ENCODE assay signal across 16 cellular contexts in the genomic region with DNA sequence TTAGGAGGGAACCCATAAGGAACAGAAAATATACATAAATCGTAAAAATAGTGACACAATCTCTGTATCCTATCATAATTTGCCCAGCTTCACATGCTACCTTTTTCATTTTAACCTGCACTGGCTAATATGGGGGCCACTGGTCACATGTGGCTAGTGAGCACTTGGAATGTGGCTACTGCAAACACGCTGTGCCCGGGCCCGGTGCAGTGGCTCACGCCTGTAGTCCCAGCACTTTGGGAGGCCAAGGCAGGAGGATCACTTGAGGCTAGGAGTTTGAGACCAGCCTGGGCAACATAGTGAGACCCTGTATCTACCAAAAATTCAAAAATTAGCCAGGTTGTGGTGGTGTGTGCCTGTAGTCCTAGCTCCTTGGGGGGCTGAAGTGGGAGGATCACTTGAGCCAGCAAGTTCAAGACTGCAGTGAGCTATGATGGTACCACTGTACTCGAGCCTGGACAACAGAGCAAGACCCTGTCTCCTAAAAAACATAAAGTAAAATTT. TPM values are rescaled to one million over a fixed set of nuclear protein-coding genes. Genes with fewer than 3 reads are reported as not detected.
A peak's percentile ranks its signal among the peaks of the same experiment; 100 is the strongest.
DNase-seq lines count a peak whose midpoint lies in the region; ATAC-seq and TF ChIP-seq lines count a peak whose summit lies in the region.
"Had no signal": no experiment of that assay in that cellular context is flagged by ENCODE, and none has a peak within 500 bp of the region (broad histone marks: within the 10 kb centered on the region; RNA-seq: fewer than 3 reads in every experiment).

No MANE protein-coding gene starts in this region.

- H3K4ac ChIP-seq in mesendoderm (ENCODE audit: low read depth, low read length) = no peak overlapping the region

- no peak overlapping the region for H4K8ac ChIP-seq in mesendoderm (ENCODE audit: low read depth, low read length)

- no peak overlapping the region for H2BK5ac ChIP-seq in mesendoderm (ENCODE audit: low read length)

- H3K79me1 ChIP-seq in mesendoderm (ENCODE audit: low read length) = no peaks in the 10 kb centered on the region

- H3F3A ChIP-seq in neural progenitor cell (ENCODE audit: low read depth) = peaks cover 9% of the 10 kb centered on the region

- TF ChIP-seq CTCF in ascending aorta (IDR thresholded peaks at IDR 0.05) (no peak), natural killer cell (IDR thresholded peaks at IDR 0.05) (no peak), neural progenitor cell (IDR thresholded peaks at IDR 0.05) (no peak)

- H3K4me2 ChIP-seq in mesendoderm (ENCODE audit: low read length) (no peak overlapping the region), neural progenitor cell (no peak overlapping the region)

- H3K4me1 ChIP-seq in ascending aorta (peaks cover 0 to 18% of the 10 kb centered on the region in 2 donors), mesendoderm (ENCODE audit: control insufficient read depth, low read depth, low read length) (no peaks in the 10 kb centered on the region), neural progenitor cell (peaks cover 8% of the 10 kb centered on the region)
- H3K4me1 ChIP-seq: colonic mucosa had no signal

- H3K4me3 Mint-ChIP-seq in stimulated activated naive CD8-positive, alpha-beta T cell treated with anti-CD3 and anti-CD28 coated beads, Interleukin-15, Interleukin-2, amounts not matched to agents 100 ng/mL and 50 ng/mL, for 24 hours = no peak overlapping the region
- no peak overlapping the region for H3K4me3 Mint-ChIP-seq in natural killer cell
- no peak overlapping the region for H3K4me3 Mint-ChIP-seq in neural progenitor cell

- H3K9ac ChIP-seq in mesendoderm (ENCODE audit: low read length) (no peak overlapping the region), neural progenitor cell (no peak overlapping the region)

- no peak for DNase-seq in stimulated activated naive CD8-positive, alpha-beta T cell treated with anti-CD3 and anti-CD28 coated beads, Interleukin-15, Interleukin-2, amounts not matched to agents 100 U/mL and 50 U/mL, for 24 hours
- no peak for DNase-seq in ascending aorta (ENCODE audit: low spot score in 2 of 2)
- DNase-seq in natural killer cell = no peak
- no peak for DNase-seq in mesendoderm
- no peak for DNase-seq in LoVo (ENCODE audit: low spot score)
- DNase-seq in NCI-H526 treated with DMSO at 0.1 percent for 48 hours (lab: John Stamatoyannopoulos, UW) = no peak
- no peak for DNase-seq in neural progenitor cell (ENCODE audit: low spot score)
- DNase-seq: colonic mucosa, DMS53, HCEC 1CT, MG63, NCI-H2081, occipital lobe, Right ventricle myocardium superior had no signal

- no peak overlapping the region for H3K18ac ChIP-seq in mesendoderm (ENCODE audit: low read length)

- H3K4me1 Mint-ChIP-seq in stimulated activated naive CD8-positive, alpha-beta T cell treated with anti-CD3 and anti-CD28 coated beads, Interleukin-15, Interleukin-2, amounts not matched to agents 100 ng/mL and 50 ng/mL, for 24 hours (ENCODE audit: low read depth) = peaks cover 28% of the 10 kb centered on the region
- peaks cover 28 to 35% of the 10 kb centered on the region in 2 donors for H3K4me1 Mint-ChIP-seq in natural killer cell
- H3K4me1 Mint-ChIP-seq in neural progenitor cell = peaks cover 12% of the 10 kb centered on the region

- H3K79me2 ChIP-seq in mesendoderm (ENCODE audit: control insufficient read depth, insufficient read depth, low read length) = peaks cover 2% of the 10 kb centered on the region
- H3K79me2 ChIP-seq in neural progenitor cell (ENCODE audit: low read depth) = no peaks in the 10 kb centered on the region

- peaks cover 14% of the 10 kb centered on the region for H3K36me3 Mint-ChIP-seq in stimulated activated naive CD8-positive, alpha-beta T cell treated with anti-CD3 and anti-CD28 coated beads, Interleukin-15, Interleukin-2, amounts not matched to agents 100 ng/mL and 50 ng/mL, for 24 hours (ENCODE audit: low read depth)
- H3K36me3 Mint-ChIP-seq in natural killer cell (no peaks in the 10 kb centered on the region), neural progenitor cell (no peaks in the 10 kb centered on the region)

- no peak overlapping the region for H2BK15ac ChIP-seq in mesendoderm (replicated peaks; ENCODE audit: low read depth)

- H3K36me3 ChIP-seq in ascending aorta (no peaks in the 10 kb centered on the region), mesendoderm (ENCODE audit: control insufficient read depth, insufficient read depth, low read length) (no peaks in the 10 kb centered on the region), neural progenitor cell (no peaks in the 10 kb centered on the region)
- H3K36me3 ChIP-seq: colonic mucosa had no signal

- H2AK5ac ChIP-seq in mesendoderm (ENCODE audit: low read length) = no peak overlapping the region

- H2AFZ ChIP-seq in neural progenitor cell (replicated peaks) = no peak overlapping the region

- H3K9me3 ChIP-seq in ascending aorta (no peaks in the 10 kb centered on the region), neural progenitor cell (ENCODE audit: low read depth) (no peaks in the 10 kb centered on the region)
- H3K9me3 ChIP-seq: colonic mucosa, MG63 had no signal

- H3K27ac Mint-ChIP-seq in stimulated activated naive CD8-positive, alpha-beta T cell treated with anti-CD3 and anti-CD28 coated beads, Interleukin-15, Interleukin-2, amounts not matched to agents 100 ng/mL and 50 ng/mL, for 24 hours = peak overlapping the region; percentile 97
- H3K27ac Mint-ChIP-seq in natural killer cell (peak overlapping the region; percentile 98 to 100), neural progenitor cell (no peak overlapping the region)

- WGBS in mesendoderm (ENCODE audit: extremely low coverage, insufficient coverage, low lambda C conversion rate) = no CpG with 5 or more reads among the region's 6 CpGs

- intact Hi-C loops in ascending aorta (cut with DNase I) (loop anchor here (2.0 to 5.0 kb wide), 3 partner anchors 107 to 158 kb away; a partner anchor contains a TSS), natural killer cell (cut with micrococcal nuclease) (loop anchor here (2.0 to 5.0 kb wide), 3 partner anchors 42 to 1113 kb away; no protein-coding TSS in a partner anchor)

- H3K23ac ChIP-seq in mesendoderm (ENCODE audit: low read length) = no peak overlapping the region

- no peak overlapping the region for H3K4me3 ChIP-seq in ascending aorta
- no peak overlapping the region for H3K4me3 ChIP-seq in mesendoderm (ENCODE audit: low read length)
- H3K4me3 ChIP-seq in neural progenitor cell = no peak overlapping the region
- H3K4me3 ChIP-seq: colonic mucosa, lung, MG63 had no signal

- H3K27ac ChIP-seq in ascending aorta = peak overlapping the region; percentile 90 to 99
- no peak overlapping the region for H3K27ac ChIP-seq in mesendoderm (ENCODE audit: low read depth, low read length)
- no peak overlapping the region for H3K27ac ChIP-seq in neural progenitor cell

- H4K20me1 ChIP-seq in neural progenitor cell (ENCODE audit: low read depth) = peaks cover 10% of the 10 kb centered on the region

- no peak for ATAC-seq in stimulated activated naive CD8-positive, alpha-beta T cell treated with anti-CD3 and anti-CD28 coated beads, Interleukin-15, Interleukin-2, amounts not matched to agents 100 U/mL and 50 U/mL, for 24 hours
- ATAC-seq in natural killer cell = no peak

- H3K27me3 Mint-ChIP-seq in stimulated activated naive CD8-positive, alpha-beta T cell treated with anti-CD3 and anti-CD28 coated beads, Interleukin-15, Interleukin-2, amounts not matched to agents 100 ng/mL and 50 ng/mL, for 24 hours = no peaks in the 10 kb centered on the region
- H3K27me3 Mint-ChIP-seq in natural killer cell (ENCODE audit: low read depth in 2 of 2) = no peaks in the 10 kb centered on the region
- H3K27me3 Mint-ChIP-seq in neural progenitor cell (ENCODE audit: insufficient read depth, low read depth) = peaks cover 19% of the 10 kb centered on the region

- no peak overlapping the region for H4K5ac ChIP-seq in mesendoderm (ENCODE audit: low read length)

- H3K27me3 ChIP-seq in ascending aorta (no peaks in the 10 kb centered on the region), mesendoderm (ENCODE audit: insufficient read depth, low read length, poor library complexity) (no peaks in the 10 kb centered on the region), neural progenitor cell (peaks cover 49% of the 10 kb centered on the region)
- H3K27me3 ChIP-seq: colonic mucosa, MG63 had no signal

- no peak overlapping the region for H2BK120ac ChIP-seq in mesendoderm (ENCODE audit: low read depth, low read length)

- no peaks in the 10 kb centered on the region for H3K9me3 Mint-ChIP-seq in stimulated activated naive CD8-positive, alpha-beta T cell treated with anti-CD3 and anti-CD28 coated beads, Interleukin-15, Interleukin-2, amounts not matched to agents 100 ng/mL and 50 ng/mL, for 24 hours
- H3K9me3 Mint-ChIP-seq in natural killer cell (no peaks in the 10 kb centered on the region), neural progenitor cell (no peaks in the 10 kb centered on the region)

- H3K56ac ChIP-seq in mesendoderm (ENCODE audit: low read length) = no peak overlapping the region

RNA-seq across cellular contexts. Expression of a gene that starts 1.5 kb away (rescaled TPM):
- total RNA-seq in ascending aorta (27.2 TPM), natural killer cell (10 to 100 TPM; 52.1 to 82.9 (median 75.4) TPM), neural progenitor cell (ENCODE audit: low replicate concordance) (0.77 and 1.2 TPM in 2 replicates)
- polyA plus RNA-seq in mesendoderm (2013, experiment 1 of 2) = 1.4 TPM
- 1.7 TPM for polyA plus RNA-seq in mesendoderm (2013, experiment 2 of 2)

Comparison
In these comparisons a context has a peak if more than half of its experiments do, and no peak if none do; other contexts are left out.
1. H3K27ac ChIP-seq: peak in ascending aorta (2 of 2); none in mesendoderm (single experiment) and neural progenitor cell (single experiment).
2. RNA of a gene that starts 1.5 kb away (total RNA-seq): 52.1 to 82.9 TPM in natural killer cell and 27.2 TPM in ascending aorta (single experiment); 0.77 to 1.2 TPM in neural progenitor cell; every median in the first group is over 10 times any median in the second.